In the genomic region with DNA sequence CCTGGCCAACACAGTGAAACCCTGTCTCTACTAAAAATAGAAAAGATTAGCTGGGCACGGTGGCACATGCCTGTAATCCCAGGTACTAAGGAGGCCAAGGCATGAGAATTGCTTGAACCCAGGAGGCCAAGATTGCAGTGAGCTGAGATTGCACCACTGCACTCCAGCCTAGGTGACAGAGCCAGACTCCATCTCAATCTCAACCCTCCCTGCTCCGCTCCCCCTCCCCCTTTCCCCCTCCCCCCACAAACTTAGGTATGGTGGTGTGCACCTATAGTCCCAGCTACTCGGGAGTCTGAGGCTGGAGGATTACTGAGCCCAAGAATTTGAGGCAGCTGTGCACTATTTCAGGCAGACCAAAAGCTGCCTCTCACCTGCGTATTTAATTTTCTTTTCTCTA, we compare ENCODE assay signal across 19 cellular contexts. TPM values are rescaled to one million over a fixed set of nuclear protein-coding genes. Genes with fewer than 3 reads are reported as not detected.
A peak's percentile ranks its signal among the peaks of the same experiment; 100 is the strongest.
DNase-seq lines count a peak whose midpoint lies in the region; ATAC-seq, FAIRE-seq and TF ChIP-seq lines count a peak whose summit lies in the region.
"Had no signal": no experiment of that assay in that cellular context is flagged by ENCODE, and none has a peak within 500 bp of the region (broad histone marks: within the 10 kb centered on the region; RNA-seq: fewer than 3 reads in every experiment).

No MANE protein-coding gene starts in this region.

- H3K4me3 ChIP-seq in HepG2 (replicated peaks in 1 of 3; ENCODE audit: insufficient read depth in 1 of 3, low read depth in 2 of 3, low read length in 3 of 3): no peak overlapping the region
- H3K4me3 ChIP-seq in right lobe of liver: no peak overlapping the region
- H3K4me3 ChIP-seq in H1 (ENCODE audit: extremely low read depth in 1 of 4, insufficient read depth in 2 of 4, low read depth in 3 of 4, low read length in 4 of 4): no peak overlapping the region
- H3K4me3 ChIP-seq in upper lobe of right lung: no peak overlapping the region
- no peak overlapping the region for H3K4me3 ChIP-seq in testis
- H3K4me3 ChIP-seq in gastrocnemius medialis: no peak overlapping the region
- H3K4me3 ChIP-seq: GM23248 had no signal

- 0 out of 2 replicates have a peak overlapping the region, but pooled peaks have one; percentile 1 for H2BK20ac ChIP-seq in H1 (ENCODE audit: low read length)

- 77% methylated on average over 4 of the region's 4 CpGs for WGBS in HepG2 (ENCODE audit: low lambda C conversion rate)
- 83% methylated on average over 2 of the region's 4 CpGs for WGBS in right lobe of liver (ENCODE audit: insufficient coverage, low coverage, low lambda C conversion rate, missing lambda C conversion rate)
- 71% methylated on average over 3 of the region's 4 CpGs; no CpG with 5 or more reads in 1 of the 2 experiments for WGBS in H1 (ENCODE audit: extremely low coverage in 1 of 2, insufficient coverage in 1 of 2, insufficient read length in 1 of 2, insufficient replicate concordance in 2 of 2, low coverage in 1 of 2, low lambda C conversion rate in 2 of 2, missing lambda C conversion rate in 1 of 2), 2 experiments
- WGBS in testis, 2 donors: 73 to 80% methylated on average over 2 to 4 of the region's 4 CpGs

- no peak for TF ChIP-seq RAD21 in HepG2 (CRISPR knock-in tag; IDR thresholded peaks at IDR 0.05)
- no peak for TF ChIP-seq RAD21 in H1 (IDR thresholded peaks at IDR 0.05 in 1 of 2, conservative IDR thresholded peaks at IDR 0.05 in 1 of 2; ENCODE audit: low read depth in 2 of 2, low read length in 2 of 2)

- POLR2A ChIA-PET in HepG2 (lab: Yijun Ruan, JAX): no interaction called here
- POLR2A ChIA-PET in H1 (lab: Charles Lee; ENCODE audit: partially characterized antibody): interaction anchor here (0.8 to 1.2 kb wide), 2 partner anchors 13 to 47 kb away, joined by 3 read pairs; no protein-coding TSS in a partner anchor

- no peak for TF ChIP-seq CTCF in HepG2 (CRISPR knock-in tag; IDR thresholded peaks at IDR 0.05)
- TF ChIP-seq CTCF in right lobe of liver (IDR thresholded peaks at IDR 0.05): no peak
- no peak for TF ChIP-seq CTCF in H1 (IDR thresholded peaks at IDR 0.05; ENCODE audit: control extremely low read depth in 1 of 3, insufficient read depth in 1 of 3, low read depth in 1 of 3, low read length in 3 of 3)
- no peak for TF ChIP-seq CTCF in nephron (IDR thresholded peaks at IDR 0.05; ENCODE audit: unreplicated experiment in 3 of 3)
- TF ChIP-seq CTCF in upper lobe of right lung (IDR thresholded peaks at IDR 0.05): no peak
- TF ChIP-seq CTCF in testis (IDR thresholded peaks at IDR 0.05): no peak
- TF ChIP-seq CTCF in gastrocnemius medialis (IDR thresholded peaks at IDR 0.05 in 4 of 5, conservative IDR thresholded peaks at IDR 0.05 in 1 of 5): no peak

- H3K4ac ChIP-seq in H1 (replicated peaks; ENCODE audit: insufficient read length, low read depth, low read length): no peak overlapping the region

- peaks cover 8% of the 10 kb centered on the region for H3K9me3 Mint-ChIP-seq in nephron
- H3K9me3 Mint-ChIP-seq: CD8-positive, alpha-beta T cell; HFFc6 had no signal

- 0 out of 2 replicates have a peak overlapping the region, but pooled peaks have one; percentile 19 for H2AK5ac ChIP-seq in H1 (ENCODE audit: low read depth, low read length)

- H3K79me1 ChIP-seq in H1 (ENCODE audit: low read depth, low read length): peaks cover 4% of the 10 kb centered on the region; the same call in 1 of the 2 replicates

- in situ Hi-C loops in HepG2 (cut with HindIII; ENCODE audit: extremely low pct_ligation_motif_present, low pct_unique_long_range_greater_than_20kb): no loop called here
- in situ Hi-C loops in G401 (cut with HindIII; ENCODE audit: low sequenced_read_pairs): no loop called here
- in situ Hi-C loops in gastrocnemius medialis (cut with MboI; ENCODE audit: low sequenced_read_pairs in 4 of 4): no loop called here

- H3K36me3 ChIP-seq in HepG2 (replicated peaks in 1 of 2; ENCODE audit: control insufficient read depth in 1 of 2, insufficient read depth in 2 of 2, low read length in 2 of 2) (peaks cover 2 to 23% of the 10 kb centered on the region in 2 experiments; a peak in 3 of 5 replicates), right lobe of liver (no peaks in the 10 kb centered on the region), H1 (ENCODE audit: control insufficient read depth in 2 of 4, insufficient read depth in 4 of 4, low read length in 3 of 4) (no peaks in the 10 kb centered on the region; a peak in 2 of 8 replicates), upper lobe of right lung (no peaks in the 10 kb centered on the region), testis (ENCODE audit: low read depth, missing control alignments) (no peaks in the 10 kb centered on the region), gastrocnemius medialis (no peaks in the 10 kb centered on the region)

- no peak overlapping the region for H2BK120ac ChIP-seq in H1 (replicated peaks; ENCODE audit: low read depth, low read length)

- H3K18ac ChIP-seq in H1 (ENCODE audit: extremely low read depth, low read length): no peak overlapping the region

- H4K20me1 ChIP-seq in HepG2 (ENCODE audit: insufficient read depth, low read length) (peaks cover 79% of the 10 kb centered on the region), H1 (replicated peaks in 1 of 2; ENCODE audit: control insufficient read depth in 1 of 2, insufficient read depth in 2 of 2, low read length in 2 of 2) (no peaks in the 10 kb centered on the region)

- H3K4me3 Mint-ChIP-seq in nephron: no peak overlapping the region
- H3K4me3 Mint-ChIP-seq: CD14-positive monocyte; CD8-positive, alpha-beta T cell; HFFc6 had no signal

- H2BK5ac ChIP-seq in H1 (ENCODE audit: low read depth, low read length): 0 out of 2 replicates have a peak overlapping the region, but pooled peaks have one; percentile 30

- no peak for FAIRE-seq in HepG2 (lab: Jason Lieb, UNC)
- FAIRE-seq in H1 (lab: Jason Lieb, UNC): no peak

- H3K14ac ChIP-seq in H1 (ENCODE audit: insufficient read length): peak overlapping the region; percentile 78

- H3K4me1 Mint-ChIP-seq in nephron: peaks cover 60% of the 10 kb centered on the region
- H3K4me1 Mint-ChIP-seq: CD14-positive monocyte had no signal

- H3K4me2 ChIP-seq in HepG2 (ENCODE audit: low read depth, low read length) (0 out of 2 replicates have a peak overlapping the region, but pooled peaks have one; percentile 34), H1 (ENCODE audit: insufficient read depth in 1 of 2, low read depth in 2 of 2, low read length in 2 of 2) (peak overlapping the region; percentile 73 to 91; a peak in 3 of 4 replicates)

- ATAC-seq in HepG2 (no peak; the same call in 2 of the 3 replicates), right lobe of liver (no peak), upper lobe of right lung (no peak), gastrocnemius medialis (no peak)
- ATAC-seq: CD8-positive, alpha-beta T cell had no signal

- TF ChIP-seq EP300 in HepG2 (IDR thresholded peaks at IDR 0.05; ENCODE audit: low read depth in 2 of 2, low read length in 2 of 2): no peak
- no peak for TF ChIP-seq EP300 in HepG2 (CRISPR knock-in tag; IDR thresholded peaks at IDR 0.05; ENCODE audit: borderline replicate concordance)
- TF ChIP-seq EP300 in H1 (IDR thresholded peaks at IDR 0.05; ENCODE audit: borderline replicate concordance in 1 of 2, low read depth in 2 of 2, low read length in 2 of 2): no peak

- no peak overlapping the region for H2AFZ ChIP-seq in HepG2 (ENCODE audit: low read length)
- H2AFZ ChIP-seq in H1 (ENCODE audit: low read length): no peak overlapping the region
- H2AFZ ChIP-seq: GM23248 had no signal

- H3K79me2 ChIP-seq in HepG2 (ENCODE audit: insufficient read depth, low read length): peaks cover 95% of the 10 kb centered on the region
- H3K79me2 ChIP-seq in H1 (ENCODE audit: control insufficient read depth in 1 of 2, insufficient read depth in 2 of 2, low read length in 2 of 2): peaks cover 0 to 74% of the 10 kb centered on the region in 2 experiments; a peak in 3 of 4 replicates

- no peak overlapping the region for H2BK15ac ChIP-seq in H1 (ENCODE audit: low read length)

- DNase-seq in HepG2 (ENCODE audit: low spot score) (no peak), right lobe of liver (no peak), H1 (ENCODE audit: low read depth in 1 of 2, low spot score in 2 of 2) (no peak), G401 (ENCODE audit: low spot score) (no peak), upper lobe of right lung (no peak), testis (no peak), gastrocnemius medialis (no peak)
- DNase-seq: Caco-2; CD8-positive, alpha-beta T cell; DND-41; GF-D8; GM23248; HCEC 1CT; HFFc6 had no signal

- CTCF ChIA-PET in HepG2 (lab: Yijun Ruan, JAX; ENCODE audit: low intra/inter-chr PET ratio, low total read pairs): no interaction called here
- CTCF ChIA-PET in H1 (lab: Charles Lee; ENCODE audit: partially characterized antibody): interaction anchor here (1.2 kb wide), 1 partner anchor 22 kb away, joined by 3 read pairs; no protein-coding TSS in a partner anchor

- peak overlapping the region; percentile 60 for H3K27ac ChIP-seq in HepG2 (ENCODE audit: extremely low read length, insufficient read depth, low read length)
- H3K27ac ChIP-seq in right lobe of liver: no peak overlapping the region
- H3K27ac ChIP-seq in H1 (ENCODE audit: low read depth, low read length): no peak overlapping the region
- H3K27ac ChIP-seq in upper lobe of right lung: no peak overlapping the region
- H3K27ac ChIP-seq in testis: no peak overlapping the region
- H3K27ac ChIP-seq in gastrocnemius medialis: no peak overlapping the region
- H3K27ac ChIP-seq: 22Rv1, GM23248 had no signal

- H4K8ac ChIP-seq in H1 (ENCODE audit: extremely low read depth, insufficient read depth, low read length): no peak overlapping the region

- TF ChIP-seq POLR2A in HepG2 (IDR thresholded peaks at IDR 0.05; ENCODE audit: insufficient read depth in 1 of 2, low read depth in 2 of 2, low read length in 2 of 2) (no peak), right lobe of liver (IDR thresholded peaks at IDR 0.05) (no peak), H1 (IDR thresholded peaks at IDR 0.05; ENCODE audit: control extremely low read depth in 1 of 2, low read depth in 2 of 2, low read length in 2 of 2) (no peak), testis (IDR thresholded peaks at IDR 0.05) (no peak), gastrocnemius medialis (IDR thresholded peaks at IDR 0.05) (no peak)

- no peaks in the 10 kb centered on the region for H3K27me3 Mint-ChIP-seq in nephron (ENCODE audit: low read depth)

- H3K27ac Mint-ChIP-seq in nephron: peak overlapping the region; percentile 64 to 87 (median 70)
- H3K27ac Mint-ChIP-seq: CD14-positive monocyte; CD8-positive, alpha-beta T cell had no signal

- H3K9ac ChIP-seq in HepG2 (ENCODE audit: insufficient read depth, low read depth, low read length) (no peak overlapping the region), H1 (replicated peaks in 1 of 4; ENCODE audit: extremely low read depth in 1 of 4, low read depth in 3 of 4, low read length in 3 of 4) (no peak overlapping the region; a peak in 1 of 7 replicates)
- H3K9ac ChIP-seq: GM23248 had no signal

- H3K36me3 Mint-ChIP-seq in nephron (ENCODE audit: low read depth): peaks cover 42% of the 10 kb centered on the region
- H3K36me3 Mint-ChIP-seq: CD14-positive monocyte; CD8-positive, alpha-beta T cell had no signal

- no peaks in the 10 kb centered on the region for H3K23me2 ChIP-seq in H1 (ENCODE audit: low read depth, low read length)

- H3K56ac ChIP-seq in H1 (replicated peaks; ENCODE audit: insufficient read length, low read depth, low read length): no peak overlapping the region

- H3K9me3 ChIP-seq in HepG2 (ENCODE audit: low read length): peaks cover 8% of the 10 kb centered on the region; the same call in 1 of the 2 replicates
- no peaks in the 10 kb centered on the region for H3K9me3 ChIP-seq in right lobe of liver
- peaks cover 0 to 3% of the 10 kb centered on the region in 2 experiments; a peak in 2 of 4 replicates for H3K9me3 ChIP-seq in H1 (ENCODE audit: insufficient read depth in 2 of 2, low read depth in 1 of 2, low read length in 1 of 2)
- no peaks in the 10 kb centered on the region for H3K9me3 ChIP-seq in upper lobe of right lung
- no peaks in the 10 kb centered on the region for H3K9me3 ChIP-seq in testis
- no peaks in the 10 kb centered on the region for H3K9me3 ChIP-seq in gastrocnemius medialis
- H3K9me3 ChIP-seq: Caco-2 had no signal

- no peak overlapping the region for H4K5ac ChIP-seq in H1 (ENCODE audit: insufficient read length, low read depth, low read length)

- intact Hi-C loops in HepG2 (cut with micrococcal nuclease; ENCODE audit: unreplicated experiment) (no loop called here), right lobe of liver (cut with DNase I) (no loop called here), upper lobe of right lung (cut with DNase I) (no loop called here), testis (cut with DNase I; ENCODE audit: low total_unique reads) (no loop called here), gastrocnemius medialis (cut with DNase I; ENCODE audit: low total_unique reads) (no loop called here)

- H3K27me3 ChIP-seq in HepG2 (ENCODE audit: control insufficient read depth in 1 of 2, insufficient read depth in 2 of 2, low read length in 2 of 2) (no peaks in the 10 kb centered on the region), right lobe of liver (no peaks in the 10 kb centered on the region), H1 (replicated peaks in 1 of 4; ENCODE audit: control insufficient read depth in 3 of 4, extremely low read depth in 1 of 4, insufficient read depth in 3 of 4, low read length in 3 of 4) (no peaks in the 10 kb centered on the region), upper lobe of right lung (no peaks in the 10 kb centered on the region), testis (no peaks in the 10 kb centered on the region), gastrocnemius medialis (no peaks in the 10 kb centered on the region)

- BruUV-seq in HepG2 (replicated peaks; lab: Mats Ljungman, UMichigan): no TSS peak

- H3K23ac ChIP-seq in H1 (ENCODE audit: insufficient read length): no peak overlapping the region

- no peak overlapping the region for H4K91ac ChIP-seq in H1 (replicated peaks; ENCODE audit: insufficient read length, low read length)

- peaks cover 67% of the 10 kb centered on the region for H3K4me1 ChIP-seq in HepG2 (ENCODE audit: insufficient read depth, low read length)
- H3K4me1 ChIP-seq in right lobe of liver: peaks cover 0 to 65% (median 31%) of the 10 kb centered on the region in 4 donors
- peaks cover 2 to 25% (median 10%) of the 10 kb centered on the region in 4 experiments for H3K4me1 ChIP-seq in H1 (replicated peaks in 1 of 4; ENCODE audit: control insufficient read depth in 3 of 4, insufficient read depth in 4 of 4, low read length in 3 of 4)
- H3K4me1 ChIP-seq in upper lobe of right lung: peaks cover 4% of the 10 kb centered on the region
- no peaks in the 10 kb centered on the region for H3K4me1 ChIP-seq in testis
- peaks cover 0 to 6% of the 10 kb centered on the region in 2 donors for H3K4me1 ChIP-seq in gastrocnemius medialis

- peak overlapping the region; percentile 6; the same call in 1 of the 2 replicates for H2BK12ac ChIP-seq in H1 (ENCODE audit: low read depth, low read length)

RNA-seq across cellular contexts. Expression of a gene that starts 21.6 kb away (rescaled TPM):
- total RNA-seq in HepG2 (2016; rRNA removed; fragmentation: Illumina TruSeq; extraction: Trizol): not detected in 2 replicates
- total RNA-seq in HepG2 (2016; cell fraction: cytosol; rRNA removed; fragmentation: Illumina TruSeq; extraction: Trizol; ENCODE audit: low read depth): not detected in 2 replicates
- not detected in 2 replicates for total RNA-seq in HepG2 (2016; cell fraction: insoluble cytoplasmic fraction; rRNA removed; fragmentation: Illumina TruSeq; extraction: Trizol)
- not detected in 2 replicates for total RNA-seq in HepG2 (2016; cell fraction: membrane; rRNA removed; fragmentation: Illumina TruSeq; extraction: Trizol)
- not detected in 2 replicates for total RNA-seq in HepG2 (2016; cell fraction: nucleus; rRNA removed; fragmentation: Illumina TruSeq; extraction: Trizol)
- polyA plus RNA-seq in HepG2 (2011; rRNA removed): not detected in 2 replicates
- not detected in 2 replicates for polyA plus RNA-seq in HepG2 (2011; cell fraction: cytosol; rRNA removed)
- not detected in 2 replicates for polyA plus RNA-seq in HepG2 (2011; cell fraction: nucleus; rRNA removed)
- polyA plus RNA-seq in HepG2 (2012): 0.15 TPM in 1 of 2 replicates, not detected in the other
- polyA plus RNA-seq in HepG2 (2016; cell fraction: cytosol; fragmentation: Illumina TruSeq; extraction: Trizol; ENCODE audit: low read depth): not detected in 2 replicates
- not detected in 2 replicates for polyA plus RNA-seq in HepG2 (2016; cell fraction: insoluble cytoplasmic fraction; fragmentation: Illumina TruSeq; extraction: Trizol; ENCODE audit: low read depth)
- not detected in 2 replicates for polyA plus RNA-seq in HepG2 (2016; cell fraction: membrane; fragmentation: Illumina TruSeq; extraction: Trizol; ENCODE audit: low read depth)
- not detected in 2 replicates for polyA plus RNA-seq in HepG2 (2016; cell fraction: nucleus; fragmentation: Illumina TruSeq; extraction: Trizol; ENCODE audit: insufficient read depth, low read depth)
- not detected in 2 replicates for polyA minus RNA-seq in HepG2 (2011; rRNA and poly(A)+ RNA removed; ENCODE audit: low replicate concordance)
- not detected in 2 replicates for polyA minus RNA-seq in HepG2 (2011; cell fraction: cytosol; rRNA and poly(A)+ RNA removed)
- polyA minus RNA-seq in HepG2 (2011; cell fraction: nucleus; rRNA and poly(A)+ RNA removed): not detected in 2 replicates
- total RNA-seq in right lobe of liver: not detected
- total RNA-seq in H1 (2021; fragmentation: NEBNext Ultra II Directional; extraction: Animal tissue kit (Norgen Biotek cat#: 25700)): not detected in 2 replicates
- not detected in 2 replicates for polyA plus RNA-seq in H1 (2011; rRNA removed)
- polyA plus RNA-seq in H1 (2011; cell fraction: cytosol; rRNA removed): not detected
- polyA plus RNA-seq in H1 (2011; cell fraction: nucleus; rRNA removed): not detected
- 0.11 TPM in 1 of 4 replicates, not detected in the others for polyA plus RNA-seq in H1 (2012, experiment 1 of 2)
- not detected for polyA plus RNA-seq in H1 (2012, experiment 2 of 2)
- not detected for polyA plus RNA-seq in H1 (2013, experiment 1 of 2)
- not detected for polyA plus RNA-seq in H1 (2013, experiment 2 of 2)
- polyA minus RNA-seq in H1 (2011; rRNA and poly(A)+ RNA removed): not detected in 2 replicates
- not detected for polyA minus RNA-seq in H1 (2011; cell fraction: cytosol; rRNA and poly(A)+ RNA removed)
- not detected for polyA minus RNA-seq in H1 (2011; cell fraction: nucleus; rRNA and poly(A)+ RNA removed)
- not detected in 2 replicates for total RNA-seq in G401 (2014; rRNA removed; shearing (Covaris generic))
- total RNA-seq in upper lobe of right lung: not detected
- 10 to 100 TPM; 33.6 to 41.5 TPM for total RNA-seq in testis
- 117 TPM for polyA plus RNA-seq in testis (ENCODE audit: insufficient read depth, low read depth, low replicate concordance)
- total RNA-seq in gastrocnemius medialis: not detected
- total RNA-seq: A673; Caco-2; CD8-positive, alpha-beta T cell; GM23248; HFFc6 had no signal
- polyA plus RNA-seq: BJ, CD14-positive monocyte, GM23248 had no signal

RNA-seq across cellular contexts. Expression of a gene that starts 55.8 kb away (rescaled TPM):
- total RNA-seq in HepG2 (2016; rRNA removed; fragmentation: Illumina TruSeq; extraction: Trizol): 70.1 and 70.6 TPM in 2 replicates
- 91.6 and 94.1 TPM in 2 replicates for total RNA-seq in HepG2 (2016; cell fraction: cytosol; rRNA removed; fragmentation: Illumina TruSeq; extraction: Trizol; ENCODE audit: low read depth)
- total RNA-seq in HepG2 (2016; cell fraction: insoluble cytoplasmic fraction; rRNA removed; fragmentation: Illumina TruSeq; extraction: Trizol): 64.4 and 75.8 TPM in 2 replicates
- total RNA-seq in HepG2 (2016; cell fraction: membrane; rRNA removed; fragmentation: Illumina TruSeq; extraction: Trizol): 122 and 143 TPM in 2 replicates
- total RNA-seq in HepG2 (2016; cell fraction: nucleus; rRNA removed; fragmentation: Illumina TruSeq; extraction: Trizol): 136 and 157 TPM in 2 replicates
- polyA plus RNA-seq in HepG2 (2011; rRNA removed): 109 and 126 TPM in 2 replicates
- 71.5 and 112 TPM in 2 replicates for polyA plus RNA-seq in HepG2 (2011; cell fraction: cytosol; rRNA removed)
- polyA plus RNA-seq in HepG2 (2011; cell fraction: nucleus; rRNA removed): 463 and 562 TPM in 2 replicates
- 322 and 394 TPM in 2 replicates for polyA plus RNA-seq in HepG2 (2012)
- 109 and 112 TPM in 2 replicates for polyA plus RNA-seq in HepG2 (2016; cell fraction: cytosol; fragmentation: Illumina TruSeq; extraction: Trizol; ENCODE audit: low read depth)
- polyA plus RNA-seq in HepG2 (2016; cell fraction: insoluble cytoplasmic fraction; fragmentation: Illumina TruSeq; extraction: Trizol; ENCODE audit: low read depth): 77.6 and 113 TPM in 2 replicates
- polyA plus RNA-seq in HepG2 (2016; cell fraction: membrane; fragmentation: Illumina TruSeq; extraction: Trizol; ENCODE audit: low read depth): 192 and 207 TPM in 2 replicates
- polyA plus RNA-seq in HepG2 (2016; cell fraction: nucleus; fragmentation: Illumina TruSeq; extraction: Trizol; ENCODE audit: insufficient read depth, low read depth): 224 and 256 TPM in 2 replicates
- polyA minus RNA-seq in HepG2 (2011; rRNA and poly(A)+ RNA removed; ENCODE audit: low replicate concordance): 0.68 and 162 TPM in 2 replicates
- 152 and 206 TPM in 2 replicates for polyA minus RNA-seq in HepG2 (2011; cell fraction: cytosol; rRNA and poly(A)+ RNA removed)
- 598 and 660 TPM in 2 replicates for polyA minus RNA-seq in HepG2 (2011; cell fraction: nucleus; rRNA and poly(A)+ RNA removed)
- 100 to 1,000 TPM in 1 of 6 experiments, 10 to 100 TPM in 5; 44.9 to 104 (median 80.0) TPM for total RNA-seq in right lobe of liver
- total RNA-seq in H1 (2021; fragmentation: NEBNext Ultra II Directional; extraction: Animal tissue kit (Norgen Biotek cat#: 25700)): 97.9 and 104 TPM in 2 replicates
- 24.7 and 29.6 TPM in 2 replicates for polyA plus RNA-seq in H1 (2011; rRNA removed)
- polyA plus RNA-seq in H1 (2011; cell fraction: cytosol; rRNA removed): 29.0 TPM
- polyA plus RNA-seq in H1 (2011; cell fraction: nucleus; rRNA removed): 68.0 TPM
- 56.1 to 128 TPM (median 79.3 TPM) in 4 replicates for polyA plus RNA-seq in H1 (2012, experiment 1 of 2)
- 25.3 TPM for polyA plus RNA-seq in H1 (2012, experiment 2 of 2)
- 65.6 TPM for polyA plus RNA-seq in H1 (2013, experiment 1 of 2)
- 69.0 TPM for polyA plus RNA-seq in H1 (2013, experiment 2 of 2)
- polyA minus RNA-seq in H1 (2011; rRNA and poly(A)+ RNA removed): 87.0 and 138 TPM in 2 replicates
- 81.0 TPM for polyA minus RNA-seq in H1 (2011; cell fraction: cytosol; rRNA and poly(A)+ RNA removed)
- polyA minus RNA-seq in H1 (2011; cell fraction: nucleus; rRNA and poly(A)+ RNA removed): 137 TPM
- 17.9 and 50.3 TPM in 2 replicates for total RNA-seq in G401 (2014; rRNA removed; shearing (Covaris generic))
- 95.9 TPM for total RNA-seq in upper lobe of right lung
- 10 to 100 TPM; 54.0 to 69.1 TPM for total RNA-seq in testis
- polyA plus RNA-seq in testis (ENCODE audit: insufficient read depth, low read depth, low replicate concordance): 130 TPM
- 1 to 10 TPM; 3.5 to 9.8 (median 4.9) TPM for total RNA-seq in gastrocnemius medialis

Comparison
In these comparisons a context has a peak if more than half of its experiments do, and no peak if none do; other contexts are left out.
1. RNA of a gene that starts 21.6 kb away (total RNA-seq): 33.6 to 41.5 TPM in testis; not detected in HepG2, not detected in right lobe of liver, not detected in H1, not detected in G401, not detected in upper lobe of right lung (single experiment) and not detected in gastrocnemius medialis; every median in the first group is over 10 times any median in the second.